25 cellular contexts compared by ENCODE assay signal in genomic region chr16:70709457-70709856, GRCh38. TPM values are rescaled to one million over a fixed set of nuclear protein-coding genes. Genes with fewer than 3 reads are reported as not detected.
DNase-seq lines count a peak whose midpoint lies in the region; ATAC-seq and TF ChIP-seq lines count a peak whose summit lies in the region.
"Had no signal": no experiment of that assay in that cellular context is flagged by ENCODE, and none has a peak within 500 bp of the region (broad histone marks: within the 10 kb centered on the region; RNA-seq: fewer than 3 reads in every experiment).

No MANE protein-coding gene starts in this region.

- POLR2A ChIA-PET in activated CD8-positive, alpha-beta T cell treated with anti-CD3 and anti-CD28 coated beads, Interleukin-2, amount 10 ng/mL, durations not matched to agents 7 days and 5 days (lab: Charles Lee), result interaction anchor here (1.6 kb wide), 1 partner anchor 29 kb away, joined by 4 read pairs; no protein-coding TSS in a partner anchor
- POLR2A ChIA-PET in activated CD8-positive, alpha-beta T cell treated with anti-CD3 and anti-CD28 coated beads for 36 hours (lab: Charles Lee), result no interaction called here

- no peak overlapping the region for H2BK5ac ChIP-seq in trophoblast cell (ENCODE audit: low read depth, low read length, poor library complexity)

- TF ChIP-seq CTCF in activated CD8-positive, alpha-beta T cell treated with anti-CD3 and anti-CD28 coated beads for 36 hours (IDR thresholded peaks at IDR 0.05), result no peak
- TF ChIP-seq CTCF in gastroesophageal sphincter (IDR thresholded peaks at IDR 0.05) (no peak), upper lobe of right lung (IDR thresholded peaks at IDR 0.05) (no peak)

- no peak overlapping the region for H3K4me2 ChIP-seq in trophoblast cell (ENCODE audit: low read length)
- H3K4me2 ChIP-seq: PC-9 had no signal

- H3K27me3 ChIP-seq in gastroesophageal sphincter (no peaks in the 10 kb centered on the region), trophoblast cell (ENCODE audit: insufficient read depth, low read length) (no peaks in the 10 kb centered on the region), upper lobe of right lung (no peaks in the 10 kb centered on the region)
- H3K27me3 ChIP-seq: adrenal gland, body of pancreas, neutrophil had no signal

- intact Hi-C loops in activated CD8-positive, alpha-beta T cell treated with anti-CD3 and anti-CD28 coated beads for 36 hours (cut with micrococcal nuclease), result no loop called here
- intact Hi-C loops in upper lobe of right lung (cut with DNase I), result no loop called here

- H3K4me1 Mint-ChIP-seq in activated CD8-positive, alpha-beta T cell treated with anti-CD3 and anti-CD28 coated beads, Interleukin-2, amount 10 ng/mL, durations not matched to agents 7 days and 5 days (ENCODE audit: low read depth), result peaks cover 23% of the 10 kb centered on the region
- peaks cover 6% of the 10 kb centered on the region for H3K4me1 Mint-ChIP-seq in activated CD8-positive, alpha-beta T cell treated with anti-CD3 and anti-CD28 coated beads for 36 hours (ENCODE audit: low read depth)
- H3K4me1 Mint-ChIP-seq: CD4-positive, alpha-beta memory T cell had no signal

- H3K27ac ChIP-seq in gastroesophageal sphincter, result peak overlapping the region in 3 of 4 donors; percentile 44 to 98 (median 97)
- H3K27ac ChIP-seq in trophoblast cell (ENCODE audit: low read depth, low read length), result no peak overlapping the region
- peak overlapping the region; percentile 58 for H3K27ac ChIP-seq in upper lobe of right lung
- H3K27ac ChIP-seq: body of pancreas, neutrophil, PC-9, psoas muscle, WERI-Rb-1 had no signal

- no peak for ATAC-seq in activated CD8-positive, alpha-beta T cell treated with anti-CD3 and anti-CD28 coated beads, Interleukin-2, amount 10 ng/mL, durations not matched to agents 7 days and 5 days
- no peak for ATAC-seq in activated CD8-positive, alpha-beta T cell treated with anti-CD3 and anti-CD28 coated beads for 36 hours
- ATAC-seq in gastroesophageal sphincter (no peak), upper lobe of right lung (no peak), HG02759 (IDR thresholded peaks at IDR 0.05; ENCODE audit: unreplicated experiment) (no peak)
- ATAC-seq: activated CD8-positive, alpha-beta memory T cell treated with anti-CD3 and anti-CD28 coated beads, Interleukin-2, amount 10 ng/mL, durations not matched to agents 7 days and 5 days; body of pancreas; psoas muscle had no signal

- no peak overlapping the region for H3K23ac ChIP-seq in trophoblast cell (ENCODE audit: low read length)

- no peaks in the 10 kb centered on the region for H3K36me3 Mint-ChIP-seq in activated CD8-positive, alpha-beta T cell treated with anti-CD3 and anti-CD28 coated beads, Interleukin-2, amount 10 ng/mL, durations not matched to agents 7 days and 5 days (ENCODE audit: low read depth)
- H3K36me3 Mint-ChIP-seq in activated CD8-positive, alpha-beta T cell treated with anti-CD3 and anti-CD28 coated beads for 36 hours (ENCODE audit: low read depth), result peaks cover 2% of the 10 kb centered on the region
- H3K36me3 Mint-ChIP-seq: activated CD8-positive, alpha-beta memory T cell treated with anti-CD3 and anti-CD28 coated beads, Interleukin-2, amount 10 ng/mL, durations not matched to agents 7 days and 5 days had no signal

- no peak overlapping the region for H2AFZ ChIP-seq in trophoblast cell (ENCODE audit: insufficient read depth, low read length, poor library complexity)
- H2AFZ ChIP-seq: PC-9 had no signal

- H2BK12ac ChIP-seq in trophoblast cell (ENCODE audit: low read length), result peak overlapping the region; percentile 7

- no peak overlapping the region for H3K4ac ChIP-seq in trophoblast cell (ENCODE audit: low read depth, low read length)

- H3K4me3 ChIP-seq in gastroesophageal sphincter (no peak overlapping the region), trophoblast cell (ENCODE audit: low read depth, low read length) (no peak overlapping the region), upper lobe of right lung (no peak overlapping the region)
- H3K4me3 ChIP-seq: adrenal gland, body of pancreas, PC-9, psoas muscle had no signal

- no CpG with 5 or more reads among the region's 5 CpGs for WGBS in gastroesophageal sphincter (ENCODE audit: low coverage in 1 of 2), 2 donors
- WGBS in trophoblast cell (ENCODE audit: extremely low coverage, insufficient coverage, insufficient read length), result no CpG with 5 or more reads among the region's 5 CpGs

- H3K36me3 ChIP-seq in gastroesophageal sphincter, result no peaks in the 10 kb centered on the region
- H3K36me3 ChIP-seq in trophoblast cell (ENCODE audit: control insufficient read depth in 1 of 2, insufficient read depth in 2 of 2, low read length in 2 of 2), result no peaks in the 10 kb centered on the region
- H3K36me3 ChIP-seq in upper lobe of right lung, result no peaks in the 10 kb centered on the region
- H3K36me3 ChIP-seq: adrenal gland had no signal

- peaks cover under 1% of the 10 kb centered on the region for H3K79me2 ChIP-seq in trophoblast cell (ENCODE audit: control insufficient read depth, insufficient read depth, low read length, poor library complexity)

- peak overlapping the region; percentile 25 for H3K27ac Mint-ChIP-seq in activated CD8-positive, alpha-beta T cell treated with anti-CD3 and anti-CD28 coated beads, Interleukin-2, amount 10 ng/mL, durations not matched to agents 7 days and 5 days
- H3K27ac Mint-ChIP-seq in activated CD8-positive, alpha-beta T cell treated with anti-CD3 and anti-CD28 coated beads for 36 hours, result no peak overlapping the region
- H3K27ac Mint-ChIP-seq: activated CD4-positive, alpha-beta T cell treated with anti-CD3 and anti-CD28 coated beads, Interleukin-2, amount 10 ng/mL, durations not matched to agents 24 days and 14 days; activated CD8-positive, alpha-beta memory T cell treated with anti-CD3 and anti-CD28 coated beads, Interleukin-2, amount 10 ng/mL, durations not matched to agents 7 days and 5 days had no signal

- no peak overlapping the region for H3K9ac ChIP-seq in trophoblast cell (ENCODE audit: low read length)

- H2AK5ac ChIP-seq in trophoblast cell (ENCODE audit: low read length), result no peak overlapping the region

- H3K79me1 ChIP-seq in trophoblast cell (ENCODE audit: low read length), result peaks cover 17% of the 10 kb centered on the region

- no peaks in the 10 kb centered on the region for H3K27me3 Mint-ChIP-seq in activated CD8-positive, alpha-beta T cell treated with anti-CD3 and anti-CD28 coated beads, Interleukin-2, amount 10 ng/mL, durations not matched to agents 7 days and 5 days (ENCODE audit: low read depth)
- no peaks in the 10 kb centered on the region for H3K27me3 Mint-ChIP-seq in activated CD8-positive, alpha-beta T cell treated with anti-CD3 and anti-CD28 coated beads for 36 hours
- H3K27me3 Mint-ChIP-seq: activated CD4-positive, alpha-beta T cell treated with anti-CD3 and anti-CD28 coated beads, Interleukin-2, amount 10 ng/mL, durations not matched to agents 24 days and 14 days; activated CD8-positive, alpha-beta memory T cell treated with anti-CD3 and anti-CD28 coated beads, Interleukin-2, amount 10 ng/mL, durations not matched to agents 7 days and 5 days; CD4-positive, alpha-beta memory T cell had no signal

- TF ChIP-seq EP300 in gastroesophageal sphincter (IDR thresholded peaks at IDR 0.05), result no peak

- CTCF ChIA-PET in activated CD8-positive, alpha-beta T cell treated with anti-CD3 and anti-CD28 coated beads, Interleukin-2, amount 10 ng/mL, durations not matched to agents 7 days and 5 days (lab: Charles Lee), result interaction anchor here (0.9 kb wide), 1 partner anchor 61 kb away, joined by 5 read pairs; no protein-coding TSS in a partner anchor
- CTCF ChIA-PET in activated CD8-positive, alpha-beta T cell treated with anti-CD3 and anti-CD28 coated beads for 36 hours (lab: Charles Lee), result interaction anchor here (1.0 to 1.8 kb wide), 2 partner anchors 29 to 62 kb away, joined by 3 to 4 read pairs; no protein-coding TSS in a partner anchor

- H4K8ac ChIP-seq in trophoblast cell (ENCODE audit: low read depth, low read length), result no peak overlapping the region

- peak overlapping the region; percentile 2 for H2BK120ac ChIP-seq in trophoblast cell (ENCODE audit: insufficient read depth, low read length, poor library complexity)

- no peaks in the 10 kb centered on the region for H3K9me3 ChIP-seq in gastroesophageal sphincter
- H3K9me3 ChIP-seq in trophoblast cell (ENCODE audit: insufficient read depth, low read depth, low read length), result no peaks in the 10 kb centered on the region
- H3K9me3 ChIP-seq in upper lobe of right lung, result no peaks in the 10 kb centered on the region
- H3K9me3 ChIP-seq: adrenal gland, body of pancreas, neutrophil, psoas muscle had no signal

- H3K4me1 ChIP-seq in gastroesophageal sphincter (peaks cover 1 to 100% (median 35%) of the 10 kb centered on the region in 3 donors), trophoblast cell (ENCODE audit: control insufficient read depth in 1 of 2, insufficient read depth in 2 of 2, low read length in 2 of 2) (peaks cover 39 to 44% of the 10 kb centered on the region in 2 experiments), upper lobe of right lung (peaks cover 23% of the 10 kb centered on the region)

- no peak overlapping the region for H3K14ac ChIP-seq in trophoblast cell (ENCODE audit: low read length)

- peak overlapping the region; percentile 38 for H4K91ac ChIP-seq in trophoblast cell (ENCODE audit: low read depth, low read length)

- H4K12ac ChIP-seq in trophoblast cell (ENCODE audit: low read depth, low read length), result no peak overlapping the region

- no peaks in the 10 kb centered on the region for H3K9me3 Mint-ChIP-seq in activated CD8-positive, alpha-beta T cell treated with anti-CD3 and anti-CD28 coated beads, Interleukin-2, amount 10 ng/mL, durations not matched to agents 7 days and 5 days (ENCODE audit: insufficient read depth)
- H3K9me3 Mint-ChIP-seq in activated CD8-positive, alpha-beta T cell treated with anti-CD3 and anti-CD28 coated beads for 36 hours, result no peaks in the 10 kb centered on the region
- H3K9me3 Mint-ChIP-seq: activated CD4-positive, alpha-beta T cell treated with anti-CD3 and anti-CD28 coated beads, Interleukin-2, amount 10 ng/mL, durations not matched to agents 24 days and 14 days; CD4-positive, alpha-beta memory T cell had no signal

- no peak for DNase-seq in activated CD8-positive, alpha-beta T cell treated with anti-CD3 and anti-CD28 coated beads, Interleukin-2, amount 10 ng/mL, durations not matched to agents 7 days and 5 days
- DNase-seq in activated CD8-positive, alpha-beta T cell treated with anti-CD3 and anti-CD28 coated beads for 36 hours, result no peak
- DNase-seq in trophoblast cell (no peak), upper lobe of right lung (no peak), DMS153 (lab: John Stamatoyannopoulos, UW) (no peak), NCI-H1417 (lab: John Stamatoyannopoulos, UW) (no peak)
- DNase-seq: 8988T; activated CD4-positive, alpha-beta T cell treated with anti-CD3 and anti-CD28 coated beads, Interleukin-2, amount 10 ng/mL, durations not matched to agents 24 days and 14 days; activated CD8-positive, alpha-beta memory T cell treated with anti-CD3 and anti-CD28 coated beads, Interleukin-2, amount 10 ng/mL, durations not matched to agents 7 days and 5 days; activated T-cell treated with anti-CD3 and anti-CD28 coated beads, Interleukin-2, amount 50 U/mL, for 48 hours; adrenal gland; body of pancreas; CD4-positive, alpha-beta memory T cell; head of caudate nucleus; NCI-H1694 treated with DMSO at 0.1 percent for 48 hours; NCI-H2171; NCI-H524; PC-9; psoas muscle; SHP77 treated with DMSO at 0.1 percent for 48 hours; T-helper 9 cell; WERI-Rb-1 had no signal

- no peak for TF ChIP-seq POLR2A in gastroesophageal sphincter (IDR thresholded peaks at IDR 0.05)

- H3K4me3 Mint-ChIP-seq in activated CD8-positive, alpha-beta T cell treated with anti-CD3 and anti-CD28 coated beads, Interleukin-2, amount 10 ng/mL, durations not matched to agents 7 days and 5 days, result no peak overlapping the region
- H3K4me3 Mint-ChIP-seq in activated CD8-positive, alpha-beta T cell treated with anti-CD3 and anti-CD28 coated beads for 36 hours, result no peak overlapping the region
- H3K4me3 Mint-ChIP-seq: activated CD4-positive, alpha-beta T cell treated with anti-CD3 and anti-CD28 coated beads, Interleukin-2, amount 10 ng/mL, durations not matched to agents 24 days and 14 days; activated CD8-positive, alpha-beta memory T cell treated with anti-CD3 and anti-CD28 coated beads, Interleukin-2, amount 10 ng/mL, durations not matched to agents 7 days and 5 days; CD4-positive, alpha-beta memory T cell had no signal

- H3K18ac ChIP-seq in trophoblast cell (ENCODE audit: low read length), result no peak overlapping the region

RNA-seq across cellular contexts. Expression of gene MTSS2, which starts 23.6 kb away (rescaled TPM):
- 1 to 10 TPM; 5.7 to 6.0 TPM for total RNA-seq in activated CD8-positive, alpha-beta T cell treated with anti-CD3 and anti-CD28 coated beads, Interleukin-2, amount 10 ng/mL, durations not matched to agents 7 days and 5 days
- 1 to 10 TPM; 4.4 to 4.6 TPM for total RNA-seq in activated CD8-positive, alpha-beta T cell treated with anti-CD3 and anti-CD28 coated beads for 36 hours
- 100 to 1,000 TPM in 1 of 4 donors, 10 to 100 TPM in 3; 70.9 to 234 (median 85.9) TPM for total RNA-seq in gastroesophageal sphincter
- 164 and 171 TPM in 2 replicates for polyA plus RNA-seq in trophoblast cell (2013)
- 81.3 TPM for total RNA-seq in upper lobe of right lung
- polyA plus RNA-seq: CD4-positive, alpha-beta memory T cell had no signal

Comparison
In these comparisons a context has a peak if more than half of its experiments do, and no peak if none do; other contexts are left out.
1. RNA of gene MTSS2, which starts 23.6 kb away (total RNA-seq): 70.9 to 234 TPM in gastroesophageal sphincter and 81.3 TPM in upper lobe of right lung (single experiment); 5.7 to 6.0 TPM in activated CD8-positive, alpha-beta T cell treated with anti-CD3 and anti-CD28 coated beads, Interleukin-2, amount 10 ng/mL, durations not matched to agents 7 days and 5 days and 4.4 to 4.6 TPM in activated CD8-positive, alpha-beta T cell treated with anti-CD3 and anti-CD28 coated beads for 36 hours; every median in the first group is over 10 times any median in the second.